In genomic region chr3:107665351-107665750, GRCh38 we compare ENCODE assay signal across 20 cellular contexts.
A peak's percentile ranks its signal among the peaks of the same experiment; 100 is the strongest.
DNase-seq lines count a peak whose midpoint lies in the region; ATAC-seq lines count a peak whose summit lies in the region.
"Had no signal": no experiment of that assay in that cellular context is flagged by ENCODE, and none has a peak within 500 bp of the region (broad histone marks: within the 10 kb centered on the region; RNA-seq: fewer than 3 reads in every experiment).

No MANE protein-coding gene starts in this region.

- H2BK12ac ChIP-seq in mesenchymal stem cell (ENCODE audit: low read length in 2 of 2), result no peak overlapping the region

- no peak for DNase-seq in activated T-cell treated with anti-CD3 and anti-CD28 coated beads, Interleukin-2, amount 50 U/mL, for 24 hours
- DNase-seq in activated T-cell treated with anti-CD3 and anti-CD28 coated beads, Interleukin-2, amount 50 U/mL, for 1 hour, result no peak
- peak; percentile 41 for DNase-seq in dermis blood vessel endothelial cell
- DNase-seq in mesenchymal stem cell, result no peak
- DNase-seq in aorta, result no peak
- no peak for DNase-seq in SKM-1 (lab: John Stamatoyannopoulos, UW; ENCODE audit: unreplicated experiment)
- no peak for DNase-seq in cerebellum (ENCODE audit: low spot score)
- DNase-seq in NCI-H524 (lab: John Stamatoyannopoulos, UW), result no peak
- DNase-seq: BE2C; CD4-positive, CD25-positive, alpha-beta regulatory T cell; COR-L47; DMS 273 treated with DMSO at 0.1 percent for 48 hours; NCI-H1417 treated with DMSO at 0.1 percent for 48 hours; NCI-H1930; NCI-H345; NCI-H526; PC-9 had no signal

- H3K36me3 ChIP-seq in mesenchymal stem cell (ENCODE audit: control insufficient read depth in 1 of 2, insufficient read depth in 2 of 2, low read depth in 1 of 2, low read length in 2 of 2) (no peaks in the 10 kb centered on the region), aorta (ENCODE audit: control insufficient read depth in 1 of 2, insufficient read depth in 2 of 2, low read length in 1 of 2) (no peaks in the 10 kb centered on the region)
- H3K36me3 ChIP-seq: BE2C had no signal

- H4K8ac ChIP-seq in mesenchymal stem cell (ENCODE audit: low read length), result no peak overlapping the region

- no peak overlapping the region for H2AFZ ChIP-seq in mesenchymal stem cell (ENCODE audit: low read depth, low read length)
- H2AFZ ChIP-seq: PC-9 had no signal

- no peaks in the 10 kb centered on the region for H3K36me3 Mint-ChIP-seq in activated T-cell treated with anti-CD3 and anti-CD28 coated beads, Interleukin-2, amount 50 U/mL, for 24 hours (ENCODE audit: low read depth)

- WGBS in mesenchymal stem cell, result 96% methylated on average over 4 of the region's 4 CpGs
- WGBS in aorta, 2 donors, result 71 to 73% methylated on average over 4 of the region's 4 CpGs

- no peak overlapping the region for H4K91ac ChIP-seq in mesenchymal stem cell (ENCODE audit: low read length)

- H2BK5ac ChIP-seq in mesenchymal stem cell (ENCODE audit: low read depth, low read length, poor library complexity, severe bottlenecking), result no peak overlapping the region

- intact Hi-C loops in aorta (cut with DNase I), result no loop called here

- H3K9me3 ChIP-seq in mesenchymal stem cell (ENCODE audit: control insufficient read depth, low read length) (no peaks in the 10 kb centered on the region), aorta (ENCODE audit: control insufficient read depth, low read length) (no peaks in the 10 kb centered on the region)
- H3K9me3 ChIP-seq: BE2C had no signal

- H3K18ac ChIP-seq in mesenchymal stem cell (ENCODE audit: low read depth in 1 of 2, low read length in 2 of 2), result no peak overlapping the region

- H3K4me3 ChIP-seq in mesenchymal stem cell (ENCODE audit: insufficient read depth in 1 of 2, low read depth in 1 of 2, low read length in 2 of 2) (no peak overlapping the region), aorta (ENCODE audit: low read length in 2 of 2) (no peak overlapping the region)
- H3K4me3 ChIP-seq: PC-9 had no signal

- no peak for ATAC-seq in aorta (ENCODE audit: low FRiP score)
- ATAC-seq: HCT116 had no signal

- H3K4me1 Mint-ChIP-seq in activated T-cell treated with anti-CD3 and anti-CD28 coated beads, Interleukin-2, amount 50 U/mL, for 24 hours (ENCODE audit: low read depth), result peaks cover 30% of the 10 kb centered on the region

- H3K27me3 Mint-ChIP-seq in activated T-cell treated with anti-CD3 and anti-CD28 coated beads, Interleukin-2, amount 50 U/mL, for 24 hours, result no peaks in the 10 kb centered on the region
- H3K27me3 Mint-ChIP-seq: CD4-positive, CD25-positive, alpha-beta regulatory T cell had no signal

- no peak overlapping the region for H3K4me2 ChIP-seq in mesenchymal stem cell (ENCODE audit: low read length, poor library complexity, severe bottlenecking)
- H3K4me2 ChIP-seq: PC-9 had no signal

- H2BK120ac ChIP-seq in mesenchymal stem cell (ENCODE audit: low read depth, low read length), result no peak overlapping the region

- H3K79me1 ChIP-seq in mesenchymal stem cell (replicated peaks; ENCODE audit: low read length, poor library complexity, severe bottlenecking), result peaks cover 13% of the 10 kb centered on the region

- peak overlapping the region; percentile 0 for H3K27ac Mint-ChIP-seq in activated T-cell treated with anti-CD3 and anti-CD28 coated beads, Interleukin-2, amount 50 U/mL, for 24 hours

- H3K27ac ChIP-seq in mesenchymal stem cell (ENCODE audit: low read length, poor library complexity, severe bottlenecking) (peak overlapping the region; percentile 3), aorta (ENCODE audit: low read depth in 1 of 2, low read length in 2 of 2) (peak overlapping the region; percentile 75 to 80)
- H3K27ac ChIP-seq: 22Rv1, PC-9, RWPE1 had no signal

- H3K9ac ChIP-seq in mesenchymal stem cell (ENCODE audit: low read length), result no peak overlapping the region

- no peak overlapping the region for H3K14ac ChIP-seq in mesenchymal stem cell (ENCODE audit: low read length in 2 of 2)

- no peak overlapping the region for H2AK5ac ChIP-seq in mesenchymal stem cell (ENCODE audit: low read length, severe bottlenecking)

- no peak overlapping the region for H2BK15ac ChIP-seq in mesenchymal stem cell (ENCODE audit: low read depth, poor library complexity, severe bottlenecking)

- H3K27me3 ChIP-seq in mesenchymal stem cell (ENCODE audit: control insufficient read depth in 1 of 2, insufficient read depth in 1 of 2, low read length in 2 of 2) (no peaks in the 10 kb centered on the region), aorta (ENCODE audit: control insufficient read depth in 1 of 2, insufficient read depth in 2 of 2, low read length in 1 of 2) (no peaks in the 10 kb centered on the region)
- H3K27me3 ChIP-seq: BE2C had no signal

- H3K23ac ChIP-seq in mesenchymal stem cell (ENCODE audit: low read length in 2 of 2), result no peak overlapping the region

- H3K9me3 Mint-ChIP-seq in activated T-cell treated with anti-CD3 and anti-CD28 coated beads, Interleukin-2, amount 50 U/mL, for 24 hours, result no peaks in the 10 kb centered on the region
- H3K9me3 Mint-ChIP-seq: CD4-positive, CD25-positive, alpha-beta regulatory T cell had no signal

- no peaks in the 10 kb centered on the region for H3K4me1 ChIP-seq in mesenchymal stem cell (ENCODE audit: control insufficient read depth, insufficient read depth, low read depth, low read length)
- peaks cover 0 to 10% of the 10 kb centered on the region in 2 donors for H3K4me1 ChIP-seq in aorta (ENCODE audit: control insufficient read depth in 1 of 2, insufficient read depth in 2 of 2, low read length in 2 of 2)

- H3K4ac ChIP-seq in mesenchymal stem cell (ENCODE audit: low read depth in 1 of 2, low read length in 2 of 2), result no peak overlapping the region

- H3K4me3 Mint-ChIP-seq in activated T-cell treated with anti-CD3 and anti-CD28 coated beads, Interleukin-2, amount 50 U/mL, for 24 hours, result no peak overlapping the region
- H3K4me3 Mint-ChIP-seq: CD4-positive, CD25-positive, alpha-beta regulatory T cell had no signal
